Comparison of ENCODE assay signal across 2 cellular contexts in the genomic region with DNA sequence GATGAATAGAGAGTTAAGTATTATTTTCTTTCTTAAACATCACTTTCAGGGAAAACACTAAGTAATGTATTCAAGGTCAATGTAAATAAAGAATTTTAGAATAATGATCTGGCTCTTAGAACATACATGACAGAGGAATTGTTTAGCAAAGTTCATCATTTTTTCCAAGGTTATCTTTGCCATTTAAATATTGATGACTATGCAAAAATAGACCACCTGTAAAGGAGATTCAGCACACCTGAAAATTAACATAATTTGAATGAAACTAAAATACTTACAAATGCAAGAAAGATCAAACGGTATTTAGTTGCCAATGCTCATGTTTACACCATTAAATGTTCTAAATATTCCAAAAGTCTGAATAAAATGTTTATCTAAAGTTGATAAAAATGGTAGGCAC.
TF ChIP-seq lines count a peak whose summit lies in the region.

No MANE protein-coding gene starts in this region.

TF ChIP-seq in IMR-90, 13 proteins besides CTCF, POLR2A, EP300 and RAD21:
- TF ChIP-seq MAFK (IDR thresholded peaks at IDR 0.05; ENCODE audit: low read depth, low read length) (peak; percentile 98), SMC3 (IDR thresholded peaks at IDR 0.05; ENCODE audit: low read depth, low read length) (no peak), FOS (IDR thresholded peaks at IDR 0.05; ENCODE audit: low read depth, low read length) (no peak)
TF ChIP-seq in IMR-90: peak in this region for 1.

TF ChIP-seq in H1, 55 proteins besides CTCF, POLR2A, EP300 and RAD21:
- TF ChIP-seq SP1 (IDR thresholded peaks at IDR 0.05; ENCODE audit: low read depth, low read length) (no peak), MAFK (IDR thresholded peaks at IDR 0.05; ENCODE audit: low read depth, low read length) (peak; percentile 98)
